Comparison of ENCODE assay signal across 9 cellular contexts in the genomic region with DNA sequence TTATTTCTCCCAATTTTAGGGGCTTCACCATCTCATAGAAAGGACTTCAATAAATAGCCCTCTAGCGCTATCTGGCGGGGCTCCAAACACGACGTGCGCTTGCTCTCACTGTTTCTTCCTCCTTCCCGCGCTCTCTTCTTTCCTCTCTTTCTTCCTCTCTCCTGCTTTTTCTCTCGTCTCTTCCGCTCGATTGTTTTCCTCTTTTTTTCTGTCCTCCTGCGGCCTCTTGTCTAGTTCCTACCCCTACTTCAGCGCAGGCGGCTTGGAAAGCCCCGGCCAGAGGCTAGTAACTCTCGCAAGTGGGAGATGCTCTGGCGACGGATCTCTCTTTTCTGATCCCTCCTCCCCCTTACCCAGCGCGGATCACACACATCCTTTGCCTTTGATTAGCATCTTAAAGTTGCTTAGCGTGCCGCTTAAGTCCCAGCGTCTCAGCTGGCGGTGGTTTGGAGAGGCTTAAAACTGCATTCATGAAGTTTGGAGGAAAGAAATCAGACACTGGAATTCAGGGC. TPM values are rescaled to one million over a fixed set of nuclear protein-coding genes. Genes with fewer than 3 reads are reported as not detected.
DNase-seq lines count a peak whose midpoint lies in the region; ATAC-seq and TF ChIP-seq lines count a peak whose summit lies in the region.
"Had no signal": no experiment of that assay in that cellular context is flagged by ENCODE, and none has a peak within 500 bp of the region (broad histone marks: within the 10 kb centered on the region; RNA-seq: fewer than 3 reads in every experiment).

No MANE protein-coding gene starts in this region.

- H3K9me3 ChIP-seq in heart left ventricle = no peaks in the 10 kb centered on the region
- H3K9me3 ChIP-seq in smooth muscle cell (replicated peaks; ENCODE audit: low read depth) = no peaks in the 10 kb centered on the region
- H3K9me3 ChIP-seq: A549 had no signal

- peaks cover 0 to 91% (median 17%) of the 10 kb centered on the region in 9 donors for H3K27me3 ChIP-seq in heart left ventricle
- H3K27me3 ChIP-seq in smooth muscle cell (ENCODE audit: low read depth) = peaks cover 54% of the 10 kb centered on the region

- H3K4me2 ChIP-seq in smooth muscle cell = peak overlapping the region; percentile 92
- H3K4me2 ChIP-seq: A549 had no signal

- H3K27ac ChIP-seq in heart left ventricle (peak overlapping the region in 8 of 12 donors; percentile 2 to 98 (median 30)), smooth muscle cell (ENCODE audit: low read depth) (no peak overlapping the region)
- H3K27ac ChIP-seq: A549 had no signal

- WGBS in heart left ventricle, 4 donors = 9 to 23% (median 13%) methylated on average over 23 of the region's 23 CpGs
- WGBS in smooth muscle cell (ENCODE audit: low lambda C conversion rate) = under 1% methylated on average over 23 of the region's 23 CpGs

- DNase-seq in DMS53 (lab: John Stamatoyannopoulos, UW) (peak; percentile 18), DMS53 treated with DMSO at 0.1 percent for 48 hours (lab: John Stamatoyannopoulos, UW; ENCODE audit: unreplicated experiment) (no peak), heart left ventricle (peak in 3 of 5 donors; percentile 39 to 59 (median 45)), smooth muscle cell (lab: John Stamatoyannopoulos, UW; ENCODE audit: unreplicated experiment) (no peak)
- no peak for DNase-seq in stimulated activated CD4-positive, alpha-beta T cell treated with anti-CD3 and anti-CD28 coated beads, Interleukin-2, amount 100 ng/mL, for 24 hours

- H3K4me3 ChIP-seq in heart left ventricle = peak overlapping the region in 9 of 12 donors; percentile 11 to 46 (median 32)
- H3K4me3 ChIP-seq in smooth muscle cell = peak overlapping the region; percentile 48
- H3K4me3 ChIP-seq: A549 had no signal

- peak overlapping the region; percentile 85 for H2AFZ ChIP-seq in smooth muscle cell (ENCODE audit: low read depth)

- TF ChIP-seq POLR2A in heart left ventricle (IDR thresholded peaks at IDR 0.05) = no peak

- peak in 5 of 12 donors; percentile 25 to 45 (median 37) for TF ChIP-seq CTCF in heart left ventricle (IDR thresholded peaks at IDR 0.05)
- TF ChIP-seq CTCF in smooth muscle cell (IDR thresholded peaks at IDR 0.05; ENCODE audit: borderline replicate concordance, insufficient read depth, poor library complexity, severe bottlenecking) = peak; percentile 59

- H3K36me3 ChIP-seq in heart left ventricle = no peaks in the 10 kb centered on the region
- no peaks in the 10 kb centered on the region for H3K36me3 ChIP-seq in smooth muscle cell (ENCODE audit: low read depth)

- peaks cover 21% of the 10 kb centered on the region for H3K79me2 ChIP-seq in smooth muscle cell (ENCODE audit: low read depth)

- intact Hi-C loops in heart left ventricle (cut with DNase I) = loop anchor here in 4 of 10 donors (5.0 to 10.0 kb wide), 4 partner anchors 222 to 522 kb away; no protein-coding TSS in a partner anchor

- H3K9ac ChIP-seq in smooth muscle cell (ENCODE audit: low read depth) = no peak overlapping the region

- H3K4me1 ChIP-seq in heart left ventricle (peaks cover 0 to 21% (median 3%) of the 10 kb centered on the region in 12 donors), smooth muscle cell (ENCODE audit: low read depth) (peaks cover 48% of the 10 kb centered on the region)
- H3K4me1 ChIP-seq: A549 had no signal

- H4K20me1 ChIP-seq in smooth muscle cell (ENCODE audit: low read depth) = no peaks in the 10 kb centered on the region

- ATAC-seq in SK-N-SH treated with all-trans-retinoic acid at 6 μM for 48 hours = no peak
- no peak for ATAC-seq in heart left ventricle
- no peak for ATAC-seq in GM18517 (IDR thresholded peaks at IDR 0.05; ENCODE audit: unreplicated experiment)
- no peak for ATAC-seq in HG03097 (IDR thresholded peaks at IDR 0.05; ENCODE audit: low FRiP score, unreplicated experiment)
- ATAC-seq: A549 had no signal

- H3F3A ChIP-seq in smooth muscle cell (ENCODE audit: low read depth) = peaks cover 5% of the 10 kb centered on the region

TF ChIP-seq in SK-N-SH treated with all-trans-retinoic acid at 6 μM for 48 hours, 23 proteins besides CTCF, POLR2A, EP300 and RAD21:
- TF ChIP-seq, protein P1, sequence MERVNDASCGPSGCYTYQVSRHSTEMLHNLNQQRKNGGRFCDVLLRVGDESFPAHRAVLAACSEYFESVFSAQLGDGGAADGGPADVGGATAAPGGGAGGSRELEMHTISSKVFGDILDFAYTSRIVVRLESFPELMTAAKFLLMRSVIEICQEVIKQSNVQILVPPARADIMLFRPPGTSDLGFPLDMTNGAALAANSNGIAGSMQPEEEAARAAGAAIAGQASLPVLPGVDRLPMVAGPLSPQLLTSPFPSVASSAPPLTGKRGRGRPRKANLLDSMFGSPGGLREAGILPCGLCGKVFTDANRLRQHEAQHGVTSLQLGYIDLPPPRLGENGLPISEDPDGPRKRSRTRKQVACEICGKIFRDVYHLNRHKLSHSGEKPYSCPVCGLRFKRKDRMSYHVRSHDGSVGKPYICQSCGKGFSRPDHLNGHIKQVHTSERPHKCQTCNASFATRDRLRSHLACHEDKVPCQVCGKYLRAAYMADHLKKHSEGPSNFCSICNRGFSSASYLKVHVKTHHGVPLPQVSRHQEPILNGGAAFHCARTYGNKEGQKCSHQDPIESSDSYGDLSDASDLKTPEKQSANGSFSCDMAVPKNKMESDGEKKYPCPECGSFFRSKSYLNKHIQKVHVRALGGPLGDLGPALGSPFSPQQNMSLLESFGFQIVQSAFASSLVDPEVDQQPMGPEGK (CRISPR knock-in tag; IDR thresholded peaks at IDR 0.05; ENCODE audit: borderline replicate concordance) = 0 out of 2 replicates have a peak, but pooled peaks have one; percentile 15
- no peak for TF ChIP-seq BACH2 (CRISPR knock-in tag; IDR thresholded peaks at IDR 0.05; ENCODE audit: borderline replicate concordance)

RNA-seq across cellular contexts. Expression of a gene that starts 6.2 kb away (rescaled TPM):
- total RNA-seq in heart left ventricle (10 to 100 TPM; 38.3 to 56.2 (median 49.7) TPM), smooth muscle cell (18.8 and 33.4 TPM in 2 replicates)
- polyA plus RNA-seq in heart left ventricle (10 to 100 TPM; 13.2 to 89.7 TPM), smooth muscle cell (13.0 and 16.7 TPM in 2 replicates)

Comparison
In these comparisons a context has a peak if more than half of its experiments do, and no peak if none do; other contexts are left out.
1. DNase-seq: peak in DMS53 (single experiment) and heart left ventricle (3 of 5); none in DMS53 treated with DMSO at 0.1 percent for 48 hours (single experiment), smooth muscle cell (single experiment) and stimulated activated CD4-positive, alpha-beta T cell treated with anti-CD3 and anti-CD28 coated beads, Interleukin-2, amount 100 ng/mL, for 24 hours (0 of 2).